Comparison of ENCODE assay signal across 14 cellular contexts in genomic region chr17:12580640-12581039, GRCh38.
"Had no signal": no experiment of that assay in that cellular context is flagged by ENCODE, and none has a peak within 500 bp of the region (broad histone marks: within the 10 kb centered on the region; RNA-seq: fewer than 3 reads in every experiment).

No MANE protein-coding gene starts in this region.

- H3K27ac ChIP-seq: lower lobe of right lung, stomach had no signal

- H3K36me3 ChIP-seq: heart right ventricle, lower lobe of right lung, stomach had no signal

- H3K4me1 ChIP-seq: lower lobe of right lung had no signal

- H3K9me3 ChIP-seq: lower lobe of right lung had no signal

- H3K36me3 Mint-ChIP-seq: activated naive CD4-positive, alpha-beta T cell treated with anti-CD3 and anti-CD28 coated beads, Interleukin-2, amount 50 U/mL, for 72 hours; natural killer cell treated with Interleukin-12 subunit alpha and Interleukin-12 subunit beta and Interleukin-15 and Interleukin-18, amount 100 ng/mL, for 72 hours had no signal

- H3K27me3 Mint-ChIP-seq: natural killer cell treated with Interleukin-12 subunit alpha and Interleukin-12 subunit beta and Interleukin-15 and Interleukin-18, amount 100 ng/mL, for 72 hours had no signal

- FAIRE-seq: frontal cortex, kidney, urothelium cell line had no signal

- ATAC-seq: activated naive CD4-positive, alpha-beta T cell treated with anti-CD3 and anti-CD28 coated beads, Interleukin-2, amount 50 U/mL, for 72 hours; lower lobe of right lung; natural killer cell treated with Interleukin-12 subunit alpha and Interleukin-12 subunit beta and Interleukin-15 and Interleukin-18, amount 100 ng/mL, for 72 hours had no signal

- H3K4me3 ChIP-seq: lower lobe of right lung, stomach had no signal

- H3K27me3 ChIP-seq: heart right ventricle, stomach had no signal

- H3K4me3 Mint-ChIP-seq: natural killer cell treated with Interleukin-12 subunit alpha and Interleukin-12 subunit beta and Interleukin-15 and Interleukin-18, amount 100 ng/mL, for 72 hours had no signal

- H3K27ac Mint-ChIP-seq: activated naive CD4-positive, alpha-beta T cell treated with anti-CD3 and anti-CD28 coated beads, Interleukin-2, amount 50 U/mL, for 72 hours; natural killer cell treated with Interleukin-12 subunit alpha and Interleukin-12 subunit beta and Interleukin-15 and Interleukin-18, amount 100 ng/mL, for 72 hours had no signal

- DNase-seq: activated CD4-positive, CD25-positive, alpha-beta regulatory T cell; activated effector memory CD4-positive, alpha-beta T cell treated with Interleukin-2 at 50 U/mL for 16 hours; activated T-cell treated with anti-CD3 and anti-CD28 coated beads, Interleukin-2, amount 50 U/mL, for 1 hour; amygdala; heart right ventricle; kidney; lower lobe of right lung; stimulated activated CD4-positive, alpha-beta T cell treated with anti-CD3 and anti-CD28 coated beads, Interleukin-4, amount 100 ng/mL, for 4 hours; stomach; T-helper 2 cell had no signal
